Comparison of ENCODE assay signal across 14 cellular contexts in genomic region chr6:42562788-42563187, GRCh38.
"Had no signal": no experiment of that assay in that cellular context is flagged by ENCODE, and none has a peak within 500 bp of the region (broad histone marks: within the 10 kb centered on the region; RNA-seq: fewer than 3 reads in every experiment).

No MANE protein-coding gene starts in this region.

- H3K27ac ChIP-seq: foreskin keratinocyte, lower lobe of right lung, parathyroid adenoma had no signal

- DNase-seq: activated CD4-positive, alpha-beta T cell treated with anti-CD3 and anti-CD28 coated beads for 4 hours; activated CD8-positive, alpha-beta T cell treated with anti-CD3 and anti-CD28 coated beads for 36 hours; activated naive CD8-positive, alpha-beta T cell treated with anti-CD3 and anti-CD28 coated beads for 36 hours; activated T-cell treated with anti-CD3 and anti-CD28 coated beads, Interleukin-2, amount 50 U/mL, for 48 hours; cortex of kidney; effector CD4-positive, alpha-beta T cell; foreskin keratinocyte; left colon; lower lobe of right lung; nephron progenitor cell; T-helper 2 cell had no signal

- H3K27me3 Mint-ChIP-seq: activated naive CD8-positive, alpha-beta T cell treated with anti-CD3 and anti-CD28 coated beads for 36 hours; stimulated activated memory B cell treated with anti-CD40 and anti-IgM and Interleukin-4, amounts not matched to agents 10 μg/mL and 1 μg/mL and 100 μg/mL, for 72 hours had no signal

- H3K9me3 Mint-ChIP-seq: activated CD8-positive, alpha-beta T cell treated with anti-CD3 and anti-CD28 coated beads for 36 hours; activated naive CD8-positive, alpha-beta T cell treated with anti-CD3 and anti-CD28 coated beads for 36 hours; nephron progenitor cell; stimulated activated memory B cell treated with anti-CD40 and anti-IgM and Interleukin-4, amounts not matched to agents 10 μg/mL and 1 μg/mL and 100 μg/mL, for 72 hours; WTC11 had no signal

- H3K27ac Mint-ChIP-seq: nephron progenitor cell, WTC11 had no signal

- H3K36me3 ChIP-seq: lower lobe of right lung had no signal

- H3K4me1 ChIP-seq: foreskin keratinocyte, parathyroid adenoma had no signal

- H3K9me3 ChIP-seq: lower lobe of right lung had no signal

- H3K27me3 ChIP-seq: foreskin keratinocyte had no signal

- H3K9ac ChIP-seq: parathyroid adenoma had no signal
